ENCODE assay signal across 9 cellular contexts in genomic region chr4:137705171-137705783, GRCh38.
DNase-seq lines count a peak whose midpoint lies in the region; ATAC-seq lines count a peak whose summit lies in the region.
"Had no signal": no experiment of that assay in that cellular context is flagged by ENCODE, and none has a peak within 500 bp of the region (broad histone marks: within the 10 kb centered on the region; RNA-seq: fewer than 3 reads in every experiment).

No MANE protein-coding gene starts in this region.

- no peak for ATAC-seq in GM21619 (IDR thresholded peaks at IDR 0.05; ENCODE audit: unreplicated experiment)
- no peak for ATAC-seq in HG02884 (IDR thresholded peaks at IDR 0.05; ENCODE audit: unreplicated experiment)
- ATAC-seq in HG02970 (IDR thresholded peaks at IDR 0.05; ENCODE audit: low FRiP score, unreplicated experiment): no peak
- ATAC-seq: esophagus mucosa had no signal

- DNase-seq in EH (ENCODE audit: low read depth) (peak; percentile 96), SKM-1 treated with dmso at 0.1 percent for 144 hours (lab: John Stamatoyannopoulos, UW; ENCODE audit: unreplicated experiment) (peak; percentile 80), foreskin melanocyte (peak; percentile 4), pons (ENCODE audit: low spot score) (peak; percentile 77), NCI-H146 (lab: John Stamatoyannopoulos, UW) (no peak)
